Comparison of ENCODE assay signal across 18 cellular contexts in genomic region chr21:45223236-45223992, GRCh38.
DNase-seq lines count a peak whose midpoint lies in the region; ATAC-seq and TF ChIP-seq lines count a peak whose summit lies in the region.
"Had no signal": no experiment of that assay in that cellular context is flagged by ENCODE, and none has a peak within 500 bp of the region (broad histone marks: within the 10 kb centered on the region; RNA-seq: fewer than 3 reads in every experiment).

No MANE protein-coding gene starts in this region.

- no peaks in the 10 kb centered on the region for H3K27me3 ChIP-seq in CD4-positive, alpha-beta T cell (ENCODE audit: control insufficient read depth, insufficient read depth, low read length)
- H3K27me3 ChIP-seq in transverse colon, result no peaks in the 10 kb centered on the region
- H3K27me3 ChIP-seq: SJSA1 had no signal

- H3K9me3 ChIP-seq in CD4-positive, alpha-beta T cell (ENCODE audit: control insufficient read depth, low read length), result no peaks in the 10 kb centered on the region
- H3K9me3 ChIP-seq in transverse colon, result no peaks in the 10 kb centered on the region
- H3K9me3 ChIP-seq: SJSA1 had no signal

- no peak overlapping the region for H3K27ac ChIP-seq in CD4-positive, alpha-beta T cell (ENCODE audit: low read depth, low read length)
- H3K27ac ChIP-seq in transverse colon, result no peak overlapping the region
- H3K27ac ChIP-seq: SJSA1 had no signal

- H3K27ac Mint-ChIP-seq in CD4-positive, alpha-beta T cell, result peak overlapping the region; percentile 77
- H3K27ac Mint-ChIP-seq in IgD-negative memory B cell (peak overlapping the region in 2 of 3 donors; percentile 15 to 31), chondrocyte (ENCODE audit: unreplicated experiment) (no peak overlapping the region), osteocyte (ENCODE audit: unreplicated experiment) (no peak overlapping the region)

- H3K27me3 Mint-ChIP-seq in CD4-positive, alpha-beta T cell, result no peaks in the 10 kb centered on the region
- H3K27me3 Mint-ChIP-seq in IgD-negative memory B cell (no peaks in the 10 kb centered on the region), chondrocyte (ENCODE audit: low read depth) (no peaks in the 10 kb centered on the region), osteocyte (ENCODE audit: unreplicated experiment) (no peaks in the 10 kb centered on the region)

- CTCF ChIA-PET in CD4-positive, alpha-beta T cell (lab: Charles Lee), result no interaction called here

- no peaks in the 10 kb centered on the region for H3K9me3 Mint-ChIP-seq in CD4-positive, alpha-beta T cell
- peaks cover 0 to 3% (median 0%) of the 10 kb centered on the region in 3 donors for H3K9me3 Mint-ChIP-seq in IgD-negative memory B cell
- H3K9me3 Mint-ChIP-seq in chondrocyte (ENCODE audit: low read depth), result no peaks in the 10 kb centered on the region
- no peaks in the 10 kb centered on the region for H3K9me3 Mint-ChIP-seq in osteocyte (ENCODE audit: unreplicated experiment)

- no peak for TF ChIP-seq CTCF in CD4-positive, alpha-beta T cell (IDR thresholded peaks at IDR 0.05)
- TF ChIP-seq CTCF in chondrocyte (IDR thresholded peaks at IDR 0.05) (no peak), osteocyte (IDR thresholded peaks at IDR 0.05) (no peak), transverse colon (IDR thresholded peaks at IDR 0.05) (no peak)

- no peak for ATAC-seq in CD4-positive, alpha-beta T cell (ENCODE audit: poor library complexity)

- peaks cover 0 to 2% (median 0%) of the 10 kb centered on the region in 4 donors for H3K4me1 ChIP-seq in transverse colon

- intact Hi-C loops in CD4-positive, alpha-beta T cell (cut with DNase I, micrococcal nuclease), result loop anchor here in 1 of 2 experiments (5.0 kb wide), 1 partner anchor 39 kb away; no protein-coding TSS in a partner anchor
- intact Hi-C loops in transverse colon (cut with DNase I; ENCODE audit: low total_unique reads), result no loop called here

- POLR2A ChIA-PET in CD4-positive, alpha-beta T cell (lab: Charles Lee), result interaction anchor here (1.4 kb wide), 1 partner anchor 64 kb away, joined by 4 read pairs; the partner anchor contains the start of gene POFUT2

- H3K36me3 ChIP-seq in transverse colon, result peaks cover 0 to 9% (median 0%) of the 10 kb centered on the region in 4 donors
- H3K36me3 ChIP-seq: SJSA1 had no signal

- peaks cover 45% of the 10 kb centered on the region for H3K4me1 Mint-ChIP-seq in CD4-positive, alpha-beta T cell (ENCODE audit: low read depth)
- H3K4me1 Mint-ChIP-seq in IgD-negative memory B cell (peaks cover 0 to 20% (median 14%) of the 10 kb centered on the region in 3 donors), chondrocyte (ENCODE audit: low read depth) (peaks cover 43% of the 10 kb centered on the region), osteocyte (ENCODE audit: unreplicated experiment) (peaks cover 18% of the 10 kb centered on the region)

- no peak for TF ChIP-seq POLR2A in transverse colon (IDR thresholded peaks at IDR 0.05)

- H3K4me3 Mint-ChIP-seq in CD4-positive, alpha-beta T cell, result peak overlapping the region; percentile 16
- H3K4me3 Mint-ChIP-seq in IgD-negative memory B cell (peak overlapping the region in 3 of 4 donors; percentile 30 to 72 (median 36)), chondrocyte (ENCODE audit: unreplicated experiment) (no peak overlapping the region), osteocyte (ENCODE audit: unreplicated experiment) (no peak overlapping the region)

- no peak for DNase-seq in CD4-positive, alpha-beta T cell
- peak; percentile 81 for DNase-seq in chondrocyte (ENCODE audit: low spot score)
- DNase-seq in osteocyte (ENCODE audit: extremely low spot score, unreplicated experiment), result peak; percentile 81
- DNase-seq in NCI-H187 (lab: John Stamatoyannopoulos, UW), result no peak
- DNase-seq in effector CD8-positive, alpha-beta T cell (lab: John Stamatoyannopoulos, UW), result no peak
- no peak for DNase-seq in transverse colon
- DNase-seq: COR-L47, DMS53, NCI-H1092 treated with DMSO at 0.1 percent for 48 hours, NCI-H1436, NCI-H1930, NCI-H2107, NCI-H446 treated with DMSO at 0.1 percent for 48 hours, NCI-H526 treated with DMSO at 0.1 percent for 48 hours, Right ventricle myocardium superior, RPMI8226 had no signal

- in situ Hi-C loops in transverse colon (cut with MboI; ENCODE audit: low pct_ligation_motif_present in 1 of 4, low pct_unique_long_range_greater_than_20kb in 1 of 4, low sequenced_read_pairs in 3 of 4), result no loop called here

- WGBS in transverse colon (ENCODE audit: low coverage in 1 of 2), 2 donors, result 93% methylated on average over 29 of the region's 32 CpGs; no CpG with 5 or more reads in 1 of the 2 donors

- no peak overlapping the region for H3K4me3 ChIP-seq in transverse colon
- H3K4me3 ChIP-seq: SJSA1 had no signal

- peaks cover 43% of the 10 kb centered on the region for H3K36me3 Mint-ChIP-seq in CD4-positive, alpha-beta T cell (ENCODE audit: low read depth)
- H3K36me3 Mint-ChIP-seq in IgD-negative memory B cell (peaks cover 2% of the 10 kb centered on the region), chondrocyte (ENCODE audit: low read depth) (peaks cover 20% of the 10 kb centered on the region), osteocyte (ENCODE audit: unreplicated experiment) (peaks cover 40% of the 10 kb centered on the region)

- TF ChIP-seq EP300 in transverse colon (IDR thresholded peaks at IDR 0.05; ENCODE audit: low read depth), result no peak

Comparison
In these comparisons a context has a peak if more than half of its experiments do, and no peak if none do; other contexts are left out.
1. DNase-seq: peak in chondrocyte (single experiment) and osteocyte (single experiment); none in CD4-positive, alpha-beta T cell (0 of 10), NCI-H187 (0 of 2), effector CD8-positive, alpha-beta T cell (single experiment) and transverse colon (single experiment).
2. H3K27ac Mint-ChIP-seq: peak in CD4-positive, alpha-beta T cell (single experiment) and IgD-negative memory B cell (2 of 3); none in chondrocyte (single experiment) and osteocyte (single experiment).
3. H3K4me3 Mint-ChIP-seq: peak in CD4-positive, alpha-beta T cell (single experiment) and IgD-negative memory B cell (3 of 4); none in chondrocyte (single experiment) and osteocyte (single experiment).